In genomic region chr7:30912454-30912985, GRCh38 we compare ENCODE assay signal across 18 cellular contexts. TPM values are rescaled to one million over a fixed set of nuclear protein-coding genes. Genes with fewer than 3 reads are reported as not detected.
DNase-seq lines count a peak whose midpoint lies in the region; ATAC-seq, FAIRE-seq and TF ChIP-seq lines count a peak whose summit lies in the region.
"Had no signal": no experiment of that assay in that cellular context is flagged by ENCODE, and none has a peak within 500 bp of the region (broad histone marks: within the 10 kb centered on the region; RNA-seq: fewer than 3 reads in every experiment).

No MANE protein-coding gene starts in this region.

- peak overlapping the region; percentile 34 to 84 (median 67) for H3K27ac Mint-ChIP-seq in nephron
- H3K27ac Mint-ChIP-seq in activated CD4-positive, alpha-beta T cell treated with anti-CD3 and anti-CD28 coated beads, Interleukin-2, amount 10 ng/mL, durations not matched to agents 24 days and 14 days, result no peak overlapping the region
- H3K27ac Mint-ChIP-seq: activated CD4-positive, alpha-beta memory T cell treated with anti-CD3 and anti-CD28 coated beads for 36 hours had no signal

- ATAC-seq in K562 (no peak), Right ventricle myocardium superior (ENCODE audit: poor library complexity) (peak; percentile 31), upper lobe of left lung (ENCODE audit: low FRiP score in 2 of 2) (no peak), GM21447 (IDR thresholded peaks at IDR 0.05; ENCODE audit: unreplicated experiment) (no peak)

- no peak overlapping the region for H3K4me3 ChIP-seq in K562
- peak overlapping the region; percentile 22 to 70 (median 64) for H3K4me3 ChIP-seq in upper lobe of left lung

- H3K9ac ChIP-seq in K562 (ENCODE audit: insufficient read depth in 1 of 2, low read depth in 2 of 2, low read length in 2 of 2), result peak overlapping the region; percentile 20 to 87; a peak in 3 of 4 replicates
- H3K9ac ChIP-seq: KMS-11 had no signal

- peaks cover 12% of the 10 kb centered on the region for H3K27me3 Mint-ChIP-seq in nephron (ENCODE audit: low read depth)
- H3K27me3 Mint-ChIP-seq in activated CD4-positive, alpha-beta T cell treated with anti-CD3 and anti-CD28 coated beads, Interleukin-2, amount 10 ng/mL, durations not matched to agents 24 days and 14 days, result no peaks in the 10 kb centered on the region
- H3K27me3 Mint-ChIP-seq: activated CD4-positive, alpha-beta memory T cell treated with anti-CD3 and anti-CD28 coated beads for 36 hours; CD4-positive, CD25-positive, alpha-beta regulatory T cell had no signal

- no peaks in the 10 kb centered on the region for H3K9me3 Mint-ChIP-seq in nephron
- H3K9me3 Mint-ChIP-seq in activated CD4-positive, alpha-beta T cell treated with anti-CD3 and anti-CD28 coated beads, Interleukin-2, amount 10 ng/mL, durations not matched to agents 24 days and 14 days, result no peaks in the 10 kb centered on the region
- H3K9me3 Mint-ChIP-seq: activated CD4-positive, alpha-beta memory T cell treated with anti-CD3 and anti-CD28 coated beads for 36 hours; CD4-positive, CD25-positive, alpha-beta regulatory T cell had no signal

- H3K36me3 Mint-ChIP-seq in nephron (ENCODE audit: low read depth), result no peaks in the 10 kb centered on the region
- no peaks in the 10 kb centered on the region for H3K36me3 Mint-ChIP-seq in activated CD4-positive, alpha-beta T cell treated with anti-CD3 and anti-CD28 coated beads, Interleukin-2, amount 10 ng/mL, durations not matched to agents 24 days and 14 days (ENCODE audit: low read depth)
- H3K36me3 Mint-ChIP-seq: activated CD4-positive, alpha-beta memory T cell treated with anti-CD3 and anti-CD28 coated beads for 36 hours; CD4-positive, CD25-positive, alpha-beta regulatory T cell had no signal

- H3K4me2 ChIP-seq in K562 (ENCODE audit: insufficient read depth, low read length), result peak overlapping the region; percentile 45
- H3K4me2 ChIP-seq: KMS-11 had no signal

- TF ChIP-seq CTCF in K562 (IDR thresholded peaks at IDR 0.05 in 2 of 3, conservative IDR thresholded peaks at IDR 0.05 in 1 of 3; ENCODE audit: insufficient read depth in 2 of 3, low read depth in 1 of 3, low read length in 3 of 3) (no peak), nephron (IDR thresholded peaks at IDR 0.05; ENCODE audit: unreplicated experiment in 3 of 3) (no peak), upper lobe of left lung (IDR thresholded peaks at IDR 0.05) (no peak)

- WGBS in K562 (ENCODE audit: insufficient coverage, low coverage, missing lambda C conversion rate), result 75% methylated on average over 5 of the region's 5 CpGs
- 38 to 56% methylated on average over 2 to 5 of the region's 5 CpGs for WGBS in upper lobe of left lung, 2 donors

- no peak for TF ChIP-seq RAD21 in K562 (CRISPR knock-in tag; conservative IDR thresholded peaks at IDR 0.05 in 1 of 2, IDR thresholded peaks at IDR 0.05 in 1 of 2)

- intact Hi-C loops in K562 (cut with micrococcal nuclease), result no loop called here
- intact Hi-C loops in Right ventricle myocardium superior (cut with DNase I), result no loop called here
- intact Hi-C loops in posterior vena cava (cut with DNase I), result no loop called here
- intact Hi-C loops in activated CD4-positive, alpha-beta T cell treated with anti-CD3 and anti-CD28 coated beads, Interleukin-2, amount 10 ng/mL, durations not matched to agents 24 days and 14 days (cut with micrococcal nuclease), result no loop called here

- H3K9me1 ChIP-seq in K562 (ENCODE audit: control insufficient read depth, insufficient read depth, low read length), result no peaks in the 10 kb centered on the region

- DNase-seq in K562 (ENCODE audit: extremely low read depth in 1 of 4, low spot score in 3 of 4) (no peak), Right ventricle myocardium superior (no peak), upper lobe of left lung (peak in 1 of 2 donors; percentile 17), posterior vena cava (ENCODE audit: low spot score) (no peak)
- DNase-seq in activated CD4-positive, alpha-beta T cell treated with anti-CD3 and anti-CD28 coated beads, Interleukin-2, amount 10 ng/mL, durations not matched to agents 24 days and 14 days, result no peak
- DNase-seq: activated CD4-positive, alpha-beta memory T cell treated with anti-CD3 and anti-CD28 coated beads for 36 hours; activated gamma-delta T cell treated with Interleukin-2 at 50 U/mL for 16 hours; brain microvascular endothelial cell; CD4-positive, CD25-positive, alpha-beta regulatory T cell; GOT3; NCI-H146; T1000 had no signal

- BruUV-seq in K562 (replicated peaks; lab: Mats Ljungman, UMichigan), result no TSS peak

- H3K4me3 Mint-ChIP-seq in nephron, result peak overlapping the region; percentile 7 to 77 (median 16)
- no peak overlapping the region for H3K4me3 Mint-ChIP-seq in activated CD4-positive, alpha-beta T cell treated with anti-CD3 and anti-CD28 coated beads, Interleukin-2, amount 10 ng/mL, durations not matched to agents 24 days and 14 days
- H3K4me3 Mint-ChIP-seq: activated CD4-positive, alpha-beta memory T cell treated with anti-CD3 and anti-CD28 coated beads for 36 hours; CD4-positive, CD25-positive, alpha-beta regulatory T cell had no signal

- in situ Hi-C loops in K562 (cut with MboI), result no loop called here

- peaks cover 48% of the 10 kb centered on the region for H3K4me1 Mint-ChIP-seq in nephron
- peaks cover 6% of the 10 kb centered on the region for H3K4me1 Mint-ChIP-seq in activated CD4-positive, alpha-beta T cell treated with anti-CD3 and anti-CD28 coated beads, Interleukin-2, amount 10 ng/mL, durations not matched to agents 24 days and 14 days
- H3K4me1 Mint-ChIP-seq: CD4-positive, CD25-positive, alpha-beta regulatory T cell had no signal

- peak; percentile 23 for FAIRE-seq in K562 (lab: Jason Lieb, UNC)

- H2AFZ ChIP-seq in K562 (ENCODE audit: low read depth, low read length), result no peak overlapping the region

- POLR2A ChIA-PET in K562 (lab: Yijun Ruan, JAX), result interaction anchor here (0.6 to 0.9 kb wide), 3 partner anchors 22 to 128 kb away, joined by 3 read pairs; no protein-coding TSS in a partner anchor

- H3K36me3 ChIP-seq in K562 (ENCODE audit: control insufficient read depth, insufficient read depth, low read length), result no peaks in the 10 kb centered on the region
- peaks cover 0 to 19% (median 3%) of the 10 kb centered on the region in 4 donors for H3K36me3 ChIP-seq in upper lobe of left lung
- H3K36me3 ChIP-seq: brain microvascular endothelial cell had no signal

- no peaks in the 10 kb centered on the region for H3K9me3 ChIP-seq in K562 (replicated peaks; ENCODE audit: control insufficient read depth, insufficient read depth, low read depth, low read length)
- no peaks in the 10 kb centered on the region for H3K9me3 ChIP-seq in upper lobe of left lung

- no peaks in the 10 kb centered on the region; the same call in 2 of the 3 replicates for H3K79me2 ChIP-seq in K562 (ENCODE audit: control insufficient read depth, insufficient read depth, low read length)

- H3K4me1 ChIP-seq in K562 (replicated peaks in 1 of 2; ENCODE audit: control insufficient read depth in 2 of 2, insufficient read depth in 2 of 2, low read length in 2 of 2) (peaks cover 59 to 92% of the 10 kb centered on the region in 2 experiments), upper lobe of left lung (peaks cover 49 to 77% (median 55%) of the 10 kb centered on the region in 4 donors)

- no peaks in the 10 kb centered on the region for H4K20me1 ChIP-seq in K562 (replicated peaks; ENCODE audit: control insufficient read depth, insufficient read depth, low read length)

- TF ChIP-seq EP300 in K562 (IDR thresholded peaks at IDR 0.05; ENCODE audit: low read length) (no peak), upper lobe of left lung (IDR thresholded peaks at IDR 0.05) (no peak)

- H3K27me3 ChIP-seq in K562 (ENCODE audit: control insufficient read depth in 2 of 2, insufficient read depth in 2 of 2, low read length in 2 of 2) (no peaks in the 10 kb centered on the region), upper lobe of left lung (no peaks in the 10 kb centered on the region)
- H3K27me3 ChIP-seq: brain microvascular endothelial cell had no signal

- TF ChIP-seq POLR2A in K562 (conservative IDR thresholded peaks at IDR 0.05) (no peak), upper lobe of left lung (IDR thresholded peaks at IDR 0.05) (no peak)

- CTCF ChIA-PET in K562 (lab: Yijun Ruan, JAX; ENCODE audit: low intra/inter-chr PET ratio), result no interaction called here

- H3K27ac ChIP-seq in K562 (ENCODE audit: extremely low read depth, low read depth, low read length) (no peak overlapping the region), upper lobe of left lung (peak overlapping the region; percentile 76 to 89 (median 83))
- H3K27ac ChIP-seq: brain microvascular endothelial cell, KMS-11, RWPE1 had no signal

RNA-seq across cellular contexts. Expression of gene AQP1, which starts 0.9 kb away (rescaled TPM):
- total RNA-seq in K562 (2011; cell fraction: chromatin; rRNA removed; ENCODE audit: low replicate concordance), result 3.5 and 8.8 TPM in 2 replicates
- 9.5 and 9.6 TPM in 2 replicates for total RNA-seq in K562 (2011; cell fraction: nucleolus; rRNA removed)
- 8.4 and 15.0 TPM in 2 replicates for total RNA-seq in K562 (2011; cell fraction: nucleoplasm; rRNA removed)
- total RNA-seq in K562 (2014; rRNA removed) (3.1 and 9.0 TPM in 2 replicates), K562 (2014; rRNA removed; fragmentation: Illumina TruSeq; extraction: Trizol) (2.8 and 4.1 TPM in 2 replicates), K562 (2015; rRNA removed; fragmentation: Illumina TruSeq; extraction: Trizol) (3.6 and 4.2 TPM in 2 replicates), K562 (2021) (6.7 and 6.9 TPM in 2 replicates), Right ventricle myocardium superior (236 TPM), upper lobe of left lung (1,000 to 10,000 TPM in 1 of 6 donors, 100 to 1,000 TPM in 5; 113 to 1,228 (median 802) TPM), posterior vena cava (100 to 1,000 TPM; 388 to 422 TPM)
- polyA plus RNA-seq in K562 (2011; rRNA removed) (8.7 and 12.6 TPM in 2 replicates), K562 (2014; fragmentation: Illumina TruSeq; extraction: Trizol) (7.8 and 8.6 TPM in 2 replicates), K562 (2014; fragmentation: Nextera tagmentation; extraction: Ambion mirVana) (under 1 TPM; 0.18 to 0.45 TPM), K562 (2014; rRNA removed) (5.4 and 6.7 TPM in 2 replicates)
- 8.5 and 20.6 TPM in 2 replicates for polyA plus RNA-seq in K562 (2011; cell fraction: cytosol; rRNA removed)
- 12.3 and 20.4 TPM in 2 replicates for polyA plus RNA-seq in K562 (2011; cell fraction: nucleus; rRNA removed)
- polyA plus RNA-seq in K562 (2012), result 3.2 and 4.3 TPM in 2 replicates
- 6.1 and 10.7 TPM in 2 replicates for polyA minus RNA-seq in K562 (2011; rRNA and poly(A)+ RNA removed)
- 3.5 and 6.3 TPM in 2 replicates for polyA minus RNA-seq in K562 (2011; cell fraction: cytosol; rRNA and poly(A)+ RNA removed)
- polyA minus RNA-seq in K562 (2011; cell fraction: nucleus; rRNA and poly(A)+ RNA removed), result 2.7 and 2.8 TPM in 2 replicates
- not detected in 2 replicates for total RNA-seq in activated CD4-positive, alpha-beta T cell treated with anti-CD3 and anti-CD28 coated beads, Interleukin-2, amount 10 ng/mL, durations not matched to agents 24 days and 14 days
- polyA plus RNA-seq: CD4-positive, CD25-positive, alpha-beta regulatory T cell had no signal

RNA-seq across cellular contexts. Expression of gene GHRHR, which starts 51.2 kb away (rescaled TPM):
- not detected in 2 replicates for total RNA-seq in K562 (2011; cell fraction: chromatin; rRNA removed; ENCODE audit: low replicate concordance)
- total RNA-seq in K562 (2011; cell fraction: nucleolus; rRNA removed), result not detected in 2 replicates
- not detected in 2 replicates for total RNA-seq in K562 (2011; cell fraction: nucleoplasm; rRNA removed)
- total RNA-seq in K562 (2014; rRNA removed), result 0.61 TPM in 1 of 2 replicates, not detected in the other
- total RNA-seq in K562 (2014; rRNA removed; fragmentation: Illumina TruSeq; extraction: Trizol), result not detected in 2 replicates
- total RNA-seq in K562 (2015; rRNA removed; fragmentation: Illumina TruSeq; extraction: Trizol), result not detected in 2 replicates
- not detected in 2 replicates for total RNA-seq in K562 (2021)
- polyA plus RNA-seq in K562 (2011; rRNA removed), result not detected in 2 replicates
- not detected in 2 replicates for polyA plus RNA-seq in K562 (2011; cell fraction: cytosol; rRNA removed)
- polyA plus RNA-seq in K562 (2011; cell fraction: nucleus; rRNA removed), result 0.25 TPM in 1 of 2 replicates, not detected in the other
- not detected in 2 replicates for polyA plus RNA-seq in K562 (2012)
- not detected in 2 replicates for polyA plus RNA-seq in K562 (2014; fragmentation: Illumina TruSeq; extraction: Trizol)
- polyA plus RNA-seq in K562 (2014; fragmentation: Nextera tagmentation; extraction: Ambion mirVana), result not detected
- not detected in 2 replicates for polyA plus RNA-seq in K562 (2014; rRNA removed)
- polyA minus RNA-seq in K562 (2011; rRNA and poly(A)+ RNA removed), result not detected in 2 replicates
- not detected in 2 replicates for polyA minus RNA-seq in K562 (2011; cell fraction: cytosol; rRNA and poly(A)+ RNA removed)
- polyA minus RNA-seq in K562 (2011; cell fraction: nucleus; rRNA and poly(A)+ RNA removed), result not detected in 2 replicates
- total RNA-seq in Right ventricle myocardium superior, result not detected
- total RNA-seq in upper lobe of left lung, result 1 to 10 TPM in 2 of 6 donors, under 1 TPM in 2, not detected in 2; 0.67 to 3.1 (median 1.1) TPM
- 1 to 10 TPM in 1 of 2 donors, not detected in 1; 1.2 TPM for total RNA-seq in posterior vena cava
- not detected in 2 replicates for total RNA-seq in activated CD4-positive, alpha-beta T cell treated with anti-CD3 and anti-CD28 coated beads, Interleukin-2, amount 10 ng/mL, durations not matched to agents 24 days and 14 days
- total RNA-seq: activated CD4-positive, alpha-beta memory T cell treated with anti-CD3 and anti-CD28 coated beads for 36 hours; CD4-positive, CD25-positive, alpha-beta regulatory T cell; lung microvascular endothelial cell; omental fat pad had no signal
- polyA plus RNA-seq: CD4-positive, CD25-positive, alpha-beta regulatory T cell had no signal

Comparison
In these comparisons a context has a peak if more than half of its experiments do, and no peak if none do; other contexts are left out.
1. RNA of gene AQP1, which starts 0.9 kb away (total RNA-seq): 113 to 1,228 TPM in upper lobe of left lung, 388 to 422 TPM in posterior vena cava and 236 TPM in Right ventricle myocardium superior (single experiment); 2.8 to 15.0 TPM in K562 and not detected in activated CD4-positive, alpha-beta T cell treated with anti-CD3 and anti-CD28 coated beads, Interleukin-2, amount 10 ng/mL, durations not matched to agents 24 days and 14 days; every median in the first group is over 4 times any median in the second.